ENCODE assay signal across 36 cellular contexts in genomic region chr2:46428911-46429436, GRCh38. TPM values are rescaled to one million over a fixed set of nuclear protein-coding genes. Genes with fewer than 3 reads are reported as not detected.
"Had no signal": no experiment of that assay in that cellular context is flagged by ENCODE, and none has a peak within 500 bp of the region (broad histone marks: within the 10 kb centered on the region; RNA-seq: fewer than 3 reads in every experiment).

No MANE protein-coding gene starts in this region.

- H3K4me3 ChIP-seq: heart left ventricle, left ventricle myocardium inferior, lung, neural progenitor cell, pancreas, prostate gland, sigmoid colon, thyroid gland, transverse colon, upper lobe of right lung had no signal

- H3K4me1 ChIP-seq: heart left ventricle, left ventricle myocardium inferior, neural progenitor cell, pancreas, prostate gland, sigmoid colon, thyroid gland, transverse colon, upper lobe of right lung had no signal

- H3K9me3 ChIP-seq: heart left ventricle, pancreas, prostate gland, sigmoid colon, thyroid gland, transverse colon, upper lobe of right lung had no signal

- H3K36me3 ChIP-seq: heart left ventricle, left ventricle myocardium inferior, neural progenitor cell, pancreas, prostate gland, sigmoid colon, thyroid gland, transverse colon, upper lobe of right lung had no signal

- H2AFZ ChIP-seq: neural progenitor cell had no signal

- DNase-seq: heart left ventricle; hypothalamus; immature natural killer cell; islet precursor cell; left ventricle myocardium inferior; mesendoderm; naive B cell; natural killer cell; nephron progenitor cell; pancreas; posterior cingulate gyrus; retina; sigmoid colon; small intestine; stimulated activated CD4-positive, alpha-beta T cell treated with anti-CD3 and anti-CD28 coated beads, Interleukin-1b, Interleukin-23, amount 100 ng/mL, for 48 hours; stimulated activated CD4-positive, alpha-beta T cell treated with anti-CD3 and anti-CD28 coated beads, Interleukin-2, amount 100 ng/mL, for 48 hours; stimulated activated CD4-positive, alpha-beta T cell treated with anti-CD3 and anti-CD28 coated beads, Interleukin-4, amount 100 ng/mL, for 4 hours; stimulated activated CD8-positive, alpha-beta memory T cell treated with anti-CD3 and anti-CD28 coated beads, Interleukin-4, amount 100 ng/mL, for 48 hours; stimulated activated naive CD4-positive, alpha-beta T cell treated with Interleukin-2 at 50 U/mL for 16 hours; stimulated activated naive CD8-positive, alpha-beta T cell treated with anti-CD3 and anti-CD28 coated beads, Interleukin-15, amount 100 ng/mL, for 72 hours; substantia nigra; thyroid gland; transverse colon; upper lobe of right lung had no signal

- ATAC-seq: heart left ventricle; natural killer cell; pancreas; stimulated activated memory B cell treated with anti-CD40 and anti-IgM and Interleukin-4, amounts not matched to agents 10 μg/mL and 1 μg/mL and 100 μg/mL, for 72 hours; stimulated activated naive CD8-positive, alpha-beta T cell treated with anti-CD3 and anti-CD28 coated beads, Interleukin-15, amount 100 ng/mL, for 72 hours; upper lobe of right lung had no signal

- H3K4me2 ChIP-seq: neural progenitor cell had no signal

- FAIRE-seq: pancreas, small intestine, urothelium cell line had no signal

- H3K9ac ChIP-seq: neural progenitor cell had no signal

- H3K27ac ChIP-seq: heart left ventricle, left ventricle myocardium inferior, neural progenitor cell, pancreas, prostate gland, sigmoid colon, thyroid gland, transverse colon, upper lobe of right lung had no signal

- H3K27me3 ChIP-seq: heart left ventricle, neural progenitor cell, pancreas, sigmoid colon, thyroid gland, transverse colon, upper lobe of right lung had no signal

RNA-seq across cellular contexts. Expression of gene TMEM247, which starts 50.4 kb away (rescaled TPM):
- total RNA-seq: heart left ventricle, kidney epithelial cell, left ventricle myocardium inferior, lower leg skin, lung, mesothelial cell of epicardium, mononuclear cell, natural killer cell, omental fat pad, pancreas, right cardiac atrium, sigmoid colon, temporal lobe, thyroid gland, transverse colon, upper lobe of right lung had no signal
- polyA plus RNA-seq: heart left ventricle, immature natural killer cell, lung, pancreas, right cardiac atrium, sigmoid colon, small intestine had no signal
